Comparison of ENCODE assay signal across 21 cellular contexts in the genomic region with DNA sequence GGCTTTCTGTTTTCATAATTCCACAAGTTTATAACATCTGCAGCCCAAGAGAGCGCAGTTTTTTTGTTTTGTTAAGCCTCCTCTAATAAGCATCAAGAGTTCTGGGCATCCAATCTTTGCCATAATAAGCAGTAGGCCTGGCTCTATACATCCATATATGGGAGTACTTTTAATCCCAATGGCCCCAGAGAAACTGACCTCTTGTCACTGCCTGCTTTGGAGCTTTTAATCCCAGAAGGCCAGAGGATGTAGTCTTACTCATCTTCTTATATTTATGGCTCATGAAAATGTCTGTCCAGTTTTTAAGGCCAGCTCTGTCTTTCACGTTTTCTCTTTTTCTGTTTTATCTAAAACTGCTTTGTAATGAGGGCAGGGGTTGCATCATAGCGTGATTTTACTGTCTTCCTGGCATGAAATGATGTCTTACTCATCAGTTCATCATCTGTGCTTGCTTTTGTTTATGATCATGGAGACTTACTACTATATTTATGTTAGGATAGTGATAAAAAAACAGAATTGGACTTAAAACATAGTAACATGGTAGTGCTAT.
DNase-seq lines count a peak whose midpoint lies in the region; ATAC-seq, FAIRE-seq and TF ChIP-seq lines count a peak whose summit lies in the region.
"Had no signal": no experiment of that assay in that cellular context is flagged by ENCODE, and none has a peak within 500 bp of the region (broad histone marks: within the 10 kb centered on the region; RNA-seq: fewer than 3 reads in every experiment).

No MANE protein-coding gene starts in this region.

- no peaks in the 10 kb centered on the region for H3K9me3 Mint-ChIP-seq in GM23338
- H3K9me3 Mint-ChIP-seq: IgD-negative memory B cell had no signal

- WGBS in hepatocyte (ENCODE audit: low lambda C conversion rate, missing lambda C conversion rate), result 62% methylated on average over 3 of the region's 3 CpGs

- H3K27ac ChIP-seq in GM23338 (ENCODE audit: low read depth), result no peak overlapping the region
- H3K27ac ChIP-seq in hepatocyte, result no peak overlapping the region

- H3K4me1 Mint-ChIP-seq in GM23338, result no peaks in the 10 kb centered on the region
- H3K4me1 Mint-ChIP-seq: IgD-negative memory B cell had no signal

- H3K27me3 Mint-ChIP-seq in GM23338 (ENCODE audit: insufficient read depth, low read depth, poor library complexity), result peaks cover 6% of the 10 kb centered on the region
- H3K27me3 Mint-ChIP-seq: dendritic cell treated with granulocyte-macrophage colony-stimulating factor and Interleukin-4, amounts not matched to agents 40 ng/mL and 50 ng/mL, for 4 days; IgD-negative memory B cell had no signal

- H3K4me2 ChIP-seq in GM23338 (no peak overlapping the region), hepatocyte (no peak overlapping the region)

- no peaks in the 10 kb centered on the region for H3K36me3 ChIP-seq in GM23338 (ENCODE audit: insufficient read depth)
- no peaks in the 10 kb centered on the region for H3K36me3 ChIP-seq in bronchial epithelial cell (ENCODE audit: control insufficient read depth, insufficient read depth, low read length)
- no peaks in the 10 kb centered on the region for H3K36me3 ChIP-seq in hepatocyte (replicated peaks; ENCODE audit: insufficient read depth, low read depth)

- H3K4me1 ChIP-seq in GM23338 (ENCODE audit: insufficient read depth) (0 out of 2 replicates have a peak, but pooled peaks cover 3% of the 10 kb centered on the region), hepatocyte (ENCODE audit: insufficient read depth) (no peaks in the 10 kb centered on the region)

- no peaks in the 10 kb centered on the region for H4K20me1 ChIP-seq in GM23338 (replicated peaks; ENCODE audit: insufficient read depth)
- no peaks in the 10 kb centered on the region for H4K20me1 ChIP-seq in hepatocyte (ENCODE audit: insufficient read depth, poor library complexity, severe bottlenecking)

- H3K27me3 ChIP-seq in GM23338 (ENCODE audit: insufficient read depth) (no peaks in the 10 kb centered on the region), bronchial epithelial cell (ENCODE audit: control insufficient read depth, insufficient read depth, low read length) (no peaks in the 10 kb centered on the region), hepatocyte (no peaks in the 10 kb centered on the region)

- no peak for TF ChIP-seq POLR2A in NB4 (IDR thresholded peaks at IDR 0.05; ENCODE audit: extremely low read depth, insufficient read length)

- no peaks in the 10 kb centered on the region for H3K79me2 ChIP-seq in GM23338 (replicated peaks; ENCODE audit: insufficient read depth)
- H3K79me2 ChIP-seq in hepatocyte, result no peaks in the 10 kb centered on the region

- H3K27ac Mint-ChIP-seq in GM23338, result no peak overlapping the region
- H3K27ac Mint-ChIP-seq: dendritic cell treated with granulocyte-macrophage colony-stimulating factor and Interleukin-4, amounts not matched to agents 40 ng/mL and 50 ng/mL, for 4 days; HFFc6; IgD-negative memory B cell; T-helper 1 cell treated with Interleukin-12 subunit alpha and Interleukin-12 subunit beta and Interleukin-4 antibody, amounts not matched to agents 30 μg/mL and 1 μg/mL, for 36 hours had no signal

- no peaks in the 10 kb centered on the region for H3F3A ChIP-seq in GM23338 (replicated peaks; ENCODE audit: low read depth)

- H2AFZ ChIP-seq in GM23338 (peak overlapping the region; percentile 24; the same call in 1 of the 2 replicates), hepatocyte (no peak overlapping the region)

- H3K9me3 ChIP-seq in hepatocyte (ENCODE audit: low read depth), result no peaks in the 10 kb centered on the region

- no peak overlapping the region for H3K4me3 Mint-ChIP-seq in GM23338
- H3K4me3 Mint-ChIP-seq: dendritic cell treated with granulocyte-macrophage colony-stimulating factor and Interleukin-4, amounts not matched to agents 40 ng/mL and 50 ng/mL, for 4 days; HFFc6; IgD-negative memory B cell; T-helper 1 cell treated with Interleukin-12 subunit alpha and Interleukin-12 subunit beta and Interleukin-4 antibody, amounts not matched to agents 30 μg/mL and 1 μg/mL, for 36 hours had no signal

- DNase-seq in GM23338 (ENCODE audit: low spot score) (no peak), NB4 (ENCODE audit: low read depth) (peak; percentile 5), bronchial epithelial cell (ENCODE audit: low read depth) (peak; percentile 15), hepatocyte (ENCODE audit: low spot score) (peak; percentile 10), frontal cortex (ENCODE audit: low spot score in 2 of 2) (no peak)
- DNase-seq in stimulated activated CD4-positive, alpha-beta T cell treated with anti-CD3 and anti-CD28 coated beads, Interleukin-4, amount 100 ng/mL, for 1 hour, result no peak
- DNase-seq: activated CD4-positive, CD25-positive, alpha-beta regulatory T cell; activated effector memory CD4-positive, alpha-beta T cell treated with Interleukin-2 at 50 U/mL for 16 hours; aorta; HFFc6; NCI-H2171; NCI-H774; nucleus accumbens; stimulated activated CD4-positive, alpha-beta T cell treated with anti-CD3 and anti-CD28 coated beads, Interleukin-2, amount 100 ng/mL, for 24 hours; substantia nigra had no signal

- peaks cover 10% of the 10 kb centered on the region; the same call in 1 of the 3 replicates for H3K36me3 Mint-ChIP-seq in GM23338 (ENCODE audit: low read depth)
- H3K36me3 Mint-ChIP-seq: IgD-negative memory B cell had no signal

- FAIRE-seq in bronchial epithelial cell (lab: Jason Lieb, UNC) (no peak), frontal cortex (lab: Jason Lieb, UNC) (no peak)
- FAIRE-seq: RCC 7860 had no signal

- TF ChIP-seq CTCF in GM23338 (conservative IDR thresholded peaks at IDR 0.05; ENCODE audit: low read depth in 2 of 2) (no peak), NB4 (IDR thresholded peaks at IDR 0.05; ENCODE audit: low read depth, low read length) (no peak), bronchial epithelial cell (IDR thresholded peaks at IDR 0.05; ENCODE audit: insufficient read depth, low read length, severe bottlenecking) (no peak), hepatocyte (IDR thresholded peaks at IDR 0.05; ENCODE audit: poor library complexity) (no peak)

- no peak overlapping the region for H3K4me3 ChIP-seq in GM23338
- H3K4me3 ChIP-seq in NB4 (ENCODE audit: low read depth, low read length), result no peak overlapping the region
- H3K4me3 ChIP-seq in bronchial epithelial cell (ENCODE audit: low read depth, low read length), result no peak overlapping the region
- no peak overlapping the region for H3K4me3 ChIP-seq in hepatocyte

- peaks cover 5% of the 10 kb centered on the region; the same call in 1 of the 2 replicates for H3K9me2 ChIP-seq in GM23338 (ENCODE audit: insufficient read depth)
- H3K9me2 ChIP-seq in hepatocyte (replicated peaks; ENCODE audit: insufficient read depth), result no peaks in the 10 kb centered on the region

- ATAC-seq in GM23338 (no peak), GM21367 (IDR thresholded peaks at IDR 0.05; ENCODE audit: unreplicated experiment) (no peak)
- ATAC-seq: left lobe of liver had no signal

TF ChIP-seq in GM23338, 12 proteins besides CTCF, POLR2A, EP300 and RAD21:
- TF ChIP-seq POLR2AphosphoS5 (IDR thresholded peaks at IDR 0.05; ENCODE audit: low read depth) (no peak), NANOG (IDR thresholded peaks at IDR 0.05; ENCODE audit: borderline replicate concordance) (no peak)
- TF ChIP-seq, protein P1, sequence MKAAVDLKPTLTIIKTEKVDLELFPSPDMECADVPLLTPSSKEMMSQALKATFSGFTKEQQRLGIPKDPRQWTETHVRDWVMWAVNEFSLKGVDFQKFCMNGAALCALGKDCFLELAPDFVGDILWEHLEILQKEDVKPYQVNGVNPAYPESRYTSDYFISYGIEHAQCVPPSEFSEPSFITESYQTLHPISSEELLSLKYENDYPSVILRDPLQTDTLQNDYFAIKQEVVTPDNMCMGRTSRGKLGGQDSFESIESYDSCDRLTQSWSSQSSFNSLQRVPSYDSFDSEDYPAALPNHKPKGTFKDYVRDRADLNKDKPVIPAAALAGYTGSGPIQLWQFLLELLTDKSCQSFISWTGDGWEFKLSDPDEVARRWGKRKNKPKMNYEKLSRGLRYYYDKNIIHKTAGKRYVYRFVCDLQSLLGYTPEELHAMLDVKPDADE (IDR thresholded peaks at IDR 0.05), result no peak
TF ChIP-seq in GM23338: peak in this region for 0.

Comparison
In these comparisons a context has a peak if more than half of its experiments do, and no peak if none do; other contexts are left out.
1. DNase-seq: peak in NB4 (single experiment), bronchial epithelial cell (single experiment) and hepatocyte (single experiment); none in GM23338 (single experiment), frontal cortex (0 of 2) and stimulated activated CD4-positive, alpha-beta T cell treated with anti-CD3 and anti-CD28 coated beads, Interleukin-4, amount 100 ng/mL, for 1 hour (single experiment).